10 cellular contexts compared by ENCODE assay signal in genomic region chr9:101566904-101567724, GRCh38. TPM values are rescaled to one million over a fixed set of nuclear protein-coding genes. Genes with fewer than 3 reads are reported as not detected.
DNase-seq lines count a peak whose midpoint lies in the region; ATAC-seq, FAIRE-seq and TF ChIP-seq lines count a peak whose summit lies in the region.
"Had no signal": no experiment of that assay in that cellular context is flagged by ENCODE, and none has a peak within 500 bp of the region (broad histone marks: within the 10 kb centered on the region; RNA-seq: fewer than 3 reads in every experiment).

No MANE protein-coding gene starts in this region.

- H3K9me3 ChIP-seq in keratinocyte (ENCODE audit: control insufficient read depth, low read depth, low read length): no peaks in the 10 kb centered on the region

- H3K9me1 ChIP-seq in keratinocyte (ENCODE audit: control insufficient read depth, extremely low read depth, insufficient read depth, low read length): no peaks in the 10 kb centered on the region

- no peak overlapping the region for H3K9ac ChIP-seq in keratinocyte (ENCODE audit: control insufficient read depth, extremely low read depth, insufficient read depth, low read length)
- H3K9ac ChIP-seq: parathyroid adenoma had no signal

- H4K20me1 ChIP-seq in keratinocyte (ENCODE audit: control insufficient read depth, extremely low read depth, insufficient read depth, low read length): no peaks in the 10 kb centered on the region

- no peak for FAIRE-seq in D721Med (lab: Jason Lieb, UNC)
- peak; percentile 29 for FAIRE-seq in keratinocyte (lab: Jason Lieb, UNC)

- H3K4me1 Mint-ChIP-seq in activated CD8-positive, alpha-beta T cell treated with anti-CD3 and anti-CD28 coated beads for 36 hours (ENCODE audit: low read depth): peaks cover 49% of the 10 kb centered on the region

- CTCF ChIA-PET in activated CD8-positive, alpha-beta T cell treated with anti-CD3 and anti-CD28 coated beads for 36 hours (lab: Charles Lee): interaction anchor here (0.7 to 2.4 kb wide), 7 partner anchors 9 to 178 kb away, joined by 3 to 6 read pairs (median 4); partner anchors contain the start of gene RNF20

- intact Hi-C loops in activated CD8-positive, alpha-beta T cell treated with anti-CD3 and anti-CD28 coated beads for 36 hours (cut with micrococcal nuclease): no loop called here

- H3K4me2 ChIP-seq in keratinocyte (ENCODE audit: control insufficient read depth, extremely low read depth, insufficient read depth, low read depth, low read length): no peak overlapping the region

- no peaks in the 10 kb centered on the region for H3K27me3 ChIP-seq in keratinocyte (ENCODE audit: control insufficient read depth, extremely low read depth, insufficient read depth, low read length)

- no peak overlapping the region for H3K27ac ChIP-seq in keratinocyte (ENCODE audit: control insufficient read depth, insufficient read depth, low read length)
- H3K27ac ChIP-seq: parathyroid adenoma had no signal

- H3K27ac Mint-ChIP-seq in activated CD8-positive, alpha-beta T cell treated with anti-CD3 and anti-CD28 coated beads for 36 hours: no peak overlapping the region
- H3K27ac Mint-ChIP-seq: T-helper 1 cell treated with Interleukin-12 subunit alpha and Interleukin-12 subunit beta and Interleukin-4 antibody, amounts not matched to agents 30 μg/mL and 1 μg/mL, for 36 hours had no signal

- DNase-seq in D721Med (ENCODE audit: insufficient read length, low spot score) (no peak), keratinocyte (ENCODE audit: low read depth, low spot score) (no peak), NCI-H128 (lab: John Stamatoyannopoulos, UW; ENCODE audit: unreplicated experiment) (no peak)
- DNase-seq in Jurkat, Clone E6-1 (ENCODE audit: low read depth, low spot score): peak; percentile 47
- peak; percentile 69 for DNase-seq in activated CD8-positive, alpha-beta T cell treated with anti-CD3 and anti-CD28 coated beads for 36 hours
- DNase-seq in activated effector memory CD4-positive, alpha-beta T cell treated with Interleukin-2 at 50 U/mL for 16 hours: no peak

- H3K36me3 ChIP-seq in keratinocyte (ENCODE audit: control insufficient read depth in 2 of 2, extremely low read depth in 1 of 2, insufficient read depth in 2 of 2, low read length in 2 of 2): peaks cover 9 to 11% of the 10 kb centered on the region in 2 experiments

- H3K4me1 ChIP-seq in keratinocyte (ENCODE audit: control insufficient read depth, extremely low read depth, insufficient read depth, low read length): no peaks in the 10 kb centered on the region

- no peaks in the 10 kb centered on the region for H3K9me3 Mint-ChIP-seq in activated CD8-positive, alpha-beta T cell treated with anti-CD3 and anti-CD28 coated beads for 36 hours
- H3K9me3 Mint-ChIP-seq: T-helper 1 cell treated with Interleukin-12 subunit alpha and Interleukin-12 subunit beta and Interleukin-4 antibody, amounts not matched to agents 30 μg/mL and 1 μg/mL, for 36 hours had no signal

- no peaks in the 10 kb centered on the region for H3K27me3 Mint-ChIP-seq in activated CD8-positive, alpha-beta T cell treated with anti-CD3 and anti-CD28 coated beads for 36 hours

- H3K4me3 ChIP-seq in Jurkat, Clone E6-1 (ENCODE audit: low read length): no peak overlapping the region
- H3K4me3 ChIP-seq in keratinocyte (ENCODE audit: control insufficient read depth in 2 of 3, extremely low read depth in 1 of 3, insufficient read depth in 2 of 3, low read depth in 1 of 3, low read length in 3 of 3): no peak overlapping the region

- peak; percentile 48 for TF ChIP-seq CTCF in D721Med (IDR thresholded peaks at IDR 0.05; ENCODE audit: insufficient read depth, missing control alignments)
- TF ChIP-seq CTCF in activated CD8-positive, alpha-beta T cell treated with anti-CD3 and anti-CD28 coated beads for 36 hours (IDR thresholded peaks at IDR 0.05): peak; percentile 48
- TF ChIP-seq CTCF in keratinocyte (optimal IDR thresholded peaks at IDR 0.05 in 1 of 3, IDR thresholded peaks at IDR 0.05 in 1 of 3, conservative IDR thresholded peaks at IDR 0.05 in 1 of 3; ENCODE audit: extremely low read depth in 1 of 3, insufficient read depth in 2 of 3, low read length in 3 of 3): peak; percentile 48 to 55 (median 52)

- peaks cover 53% of the 10 kb centered on the region for H3K36me3 Mint-ChIP-seq in activated CD8-positive, alpha-beta T cell treated with anti-CD3 and anti-CD28 coated beads for 36 hours (ENCODE audit: low read depth)

- H3K4me3 Mint-ChIP-seq in activated CD8-positive, alpha-beta T cell treated with anti-CD3 and anti-CD28 coated beads for 36 hours: no peak overlapping the region
- H3K4me3 Mint-ChIP-seq: T-helper 1 cell treated with Interleukin-12 subunit alpha and Interleukin-12 subunit beta and Interleukin-4 antibody, amounts not matched to agents 30 μg/mL and 1 μg/mL, for 36 hours had no signal

- POLR2A ChIA-PET in activated CD8-positive, alpha-beta T cell treated with anti-CD3 and anti-CD28 coated beads for 36 hours (lab: Charles Lee): interaction anchor here (0.6 kb wide), 1 partner anchor 101 kb away, joined by 3 read pairs; no protein-coding TSS in a partner anchor

- H2AFZ ChIP-seq in keratinocyte (ENCODE audit: control insufficient read depth, low read length): no peak overlapping the region
- H2AFZ ChIP-seq: parathyroid adenoma had no signal

- dilution Hi-C loops in keratinocyte (cut with MboI; ENCODE audit: extremely low pct_ligation_motif_present, low sequenced_read_pairs): no loop called here

- no peaks in the 10 kb centered on the region for H3K79me2 ChIP-seq in keratinocyte (ENCODE audit: control insufficient read depth, insufficient read depth, low read length)
- H3K79me2 ChIP-seq: parathyroid adenoma had no signal

- peak; percentile 72 for ATAC-seq in GM19395 (IDR thresholded peaks at IDR 0.05; ENCODE audit: unreplicated experiment)
- peak; percentile 60 for ATAC-seq in activated CD8-positive, alpha-beta T cell treated with anti-CD3 and anti-CD28 coated beads for 36 hours
- no peak for ATAC-seq in GM18520 (IDR thresholded peaks at IDR 0.05; ENCODE audit: unreplicated experiment)

RNA-seq across cellular contexts. Expression of gene PPP3R2, which starts 27.7 kb away (rescaled TPM):
- not detected for polyA plus RNA-seq in Jurkat, Clone E6-1 (2012; ENCODE audit: insufficient read depth, insufficient read length)
- not detected for total RNA-seq in activated CD8-positive, alpha-beta T cell treated with anti-CD3 and anti-CD28 coated beads for 36 hours
- polyA plus RNA-seq in keratinocyte: not detected in 3 replicates
- polyA plus RNA-seq in keratinocyte (2011; ENCODE audit: low read depth): not detected
- polyA plus RNA-seq in keratinocyte (2011; cell fraction: cytosol; rRNA removed): not detected in 2 replicates
- polyA plus RNA-seq in keratinocyte (2011; cell fraction: nucleus; rRNA removed): not detected in 2 replicates
- not detected in 2 replicates for polyA plus RNA-seq in keratinocyte (2012; ENCODE audit: low replicate concordance)
- not detected in 3 replicates for polyA minus RNA-seq in keratinocyte
- polyA minus RNA-seq in keratinocyte (2011; cell fraction: cytosol; rRNA and poly(A)+ RNA removed): not detected
- not detected in 2 replicates for polyA minus RNA-seq in keratinocyte (2011; cell fraction: nucleus; rRNA and poly(A)+ RNA removed)

RNA-seq across cellular contexts. Expression of gene RNF20, which starts 33.5 kb away (rescaled TPM):
- polyA plus RNA-seq in Jurkat, Clone E6-1 (2012; ENCODE audit: insufficient read depth, insufficient read length): 26.7 TPM
- 10 to 100 TPM; 30.6 to 39.1 TPM for total RNA-seq in activated CD8-positive, alpha-beta T cell treated with anti-CD3 and anti-CD28 coated beads for 36 hours
- 19.4 to 28.8 TPM (median 21.6 TPM) in 3 replicates for polyA plus RNA-seq in keratinocyte
- 54.6 TPM for polyA plus RNA-seq in keratinocyte (2011; ENCODE audit: low read depth)
- 15.7 and 23.2 TPM in 2 replicates for polyA plus RNA-seq in keratinocyte (2011; cell fraction: cytosol; rRNA removed)
- 19.7 and 29.0 TPM in 2 replicates for polyA plus RNA-seq in keratinocyte (2011; cell fraction: nucleus; rRNA removed)
- polyA plus RNA-seq in keratinocyte (2012; ENCODE audit: low replicate concordance): 13.9 and 26.0 TPM in 2 replicates
- polyA minus RNA-seq in keratinocyte: 14.3 to 44.5 TPM (median 27.2 TPM) in 3 replicates
- polyA minus RNA-seq in keratinocyte (2011; cell fraction: cytosol; rRNA and poly(A)+ RNA removed): 9.2 TPM
- 9.4 and 19.6 TPM in 2 replicates for polyA minus RNA-seq in keratinocyte (2011; cell fraction: nucleus; rRNA and poly(A)+ RNA removed)

Comparison
In these comparisons a context has a peak if more than half of its experiments do, and no peak if none do; other contexts are left out.
1. DNase-seq: peak in Jurkat, Clone E6-1 (single experiment) and activated CD8-positive, alpha-beta T cell treated with anti-CD3 and anti-CD28 coated beads for 36 hours (single experiment); none in D721Med (single experiment), keratinocyte (single experiment), activated effector memory CD4-positive, alpha-beta T cell treated with Interleukin-2 at 50 U/mL for 16 hours (single experiment) and NCI-H128 (single experiment).
2. Peak in every context shown above with its lines, with median percentiles within 50 percentile points of each other: CTCF ChIP-seq.